In genomic region chr17:67902531-67903231, GRCh38 we compare ENCODE assay signal across 1 cellular context.
TF ChIP-seq lines count a peak whose summit lies in the region.

No MANE protein-coding gene starts in this region.

TF ChIP-seq in K562, 482 proteins besides CTCF, POLR2A, EP300 and RAD21 (continued from another document):
- TF ChIP-seq ZBTB2 (IDR thresholded peaks at IDR 0.05) (no peak), CHCHD3 (CRISPR knock-in tag; IDR thresholded peaks at IDR 0.05) (no peak), SREBF2 (CRISPR knock-in tag; IDR thresholded peaks at IDR 0.05) (no peak)
